Comparison of ENCODE assay signal across 7 cellular contexts in genomic region chr1:146278346-146278745, GRCh38.
DNase-seq lines count a peak whose midpoint lies in the region; ATAC-seq lines count a peak whose summit lies in the region.
"Not testable (repeated sequence)": the region's sequence is repeated elsewhere in the genome, so short reads cannot be mapped to it uniquely, and the experiment has no call there.

No MANE protein-coding gene starts in this region.

- not testable (repeated sequence) for H3K9me3 Mint-ChIP-seq in activated naive CD8-positive, alpha-beta T cell treated with anti-CD3 and anti-CD28 coated beads, Interleukin-2, amount 50 U/mL, for 24 hours; memory B cell

- H3K4me3 Mint-ChIP-seq in activated naive CD8-positive, alpha-beta T cell treated with anti-CD3 and anti-CD28 coated beads, Interleukin-2, amount 50 U/mL, for 24 hours; memory B cell: not testable (repeated sequence)

- ATAC-seq in GM18870 (IDR thresholded peaks at IDR 0.05; ENCODE audit: unreplicated experiment) (peak; percentile 69), GM21360 (IDR thresholded peaks at IDR 0.05; ENCODE audit: unreplicated experiment) (peak; percentile 62), HG02588 (IDR thresholded peaks at IDR 0.05; ENCODE audit: unreplicated experiment) (peak; percentile 70), HG03045 (IDR thresholded peaks at IDR 0.05; ENCODE audit: unreplicated experiment) (peak; percentile 62), HG03439 (IDR thresholded peaks at IDR 0.05; ENCODE audit: unreplicated experiment) (peak; percentile 68), memory B cell (ENCODE audit: low read depth) (peak; percentile 83)
- peak; percentile 22 for ATAC-seq in activated naive CD8-positive, alpha-beta T cell treated with anti-CD3 and anti-CD28 coated beads, Interleukin-2, amount 50 U/mL, for 24 hours

- not testable (repeated sequence) for H3K27ac Mint-ChIP-seq in activated naive CD8-positive, alpha-beta T cell treated with anti-CD3 and anti-CD28 coated beads, Interleukin-2, amount 50 U/mL, for 24 hours; memory B cell

- H3K4me1 Mint-ChIP-seq in activated naive CD8-positive, alpha-beta T cell treated with anti-CD3 and anti-CD28 coated beads, Interleukin-2, amount 50 U/mL, for 24 hours; memory B cell: not testable (repeated sequence)

- DNase-seq in activated naive CD8-positive, alpha-beta T cell treated with anti-CD3 and anti-CD28 coated beads, Interleukin-2, amount 50 U/mL, for 24 hours; memory B cell (ENCODE audit: low spot score in 2 of 2): not testable (repeated sequence)

- H3K27me3 Mint-ChIP-seq in activated naive CD8-positive, alpha-beta T cell treated with anti-CD3 and anti-CD28 coated beads, Interleukin-2, amount 50 U/mL, for 24 hours; memory B cell: not testable (repeated sequence)

- not testable (repeated sequence) for H3K36me3 Mint-ChIP-seq in activated naive CD8-positive, alpha-beta T cell treated with anti-CD3 and anti-CD28 coated beads, Interleukin-2, amount 50 U/mL, for 24 hours (ENCODE audit: low read depth); memory B cell

Comparison
In these comparisons a context has a peak if more than half of its experiments do, and no peak if none do; other contexts are left out.
1. ATAC-seq: peak in every context shown above with its lines; median percentile 83 in memory B cell; 70 in HG02588; 69 in GM18870; 68 in HG03439; 62 in GM21360; 62 in HG03045; 22 in activated naive CD8-positive, alpha-beta T cell treated with anti-CD3 and anti-CD28 coated beads, Interleukin-2, amount 50 U/mL, for 24 hours.